7 cellular contexts compared by ENCODE assay signal in genomic region chr14:105998597-105998996, GRCh38.
DNase-seq lines count a peak whose midpoint lies in the region; ATAC-seq and TF ChIP-seq lines count a peak whose summit lies in the region.
"Not testable (repeated sequence)": the region's sequence is repeated elsewhere in the genome, so short reads cannot be mapped to it uniquely, and the experiment has no call there.

No MANE protein-coding gene starts in this region.

- H3K9ac ChIP-seq in HUES48 (ENCODE audit: low read depth, low read length), result not testable (repeated sequence)

- POLR2A ChIA-PET in CD4-positive, alpha-beta memory T cell (lab: Charles Lee; ENCODE audit: partially characterized antibody), result not testable (repeated sequence)

- peak overlapping the region in 6 of 7 donors; percentile 52 to 88 (median 76) for H3K27ac Mint-ChIP-seq in CD4-positive, alpha-beta memory T cell
- H3K27ac Mint-ChIP-seq in T-helper 2 cell treated with Interferon-gamma antibody and Interleukin-4, amounts not matched to agents 5 μg/mL and 100 μg/mL, for 36 hours, result peak overlapping the region; percentile 76
- peak overlapping the region; percentile 73 for H3K27ac Mint-ChIP-seq in activated CD8-positive, alpha-beta memory T cell treated with anti-CD3 and anti-CD28 coated beads, Interleukin-2, amount 10 ng/mL, durations not matched to agents 7 days and 5 days
- H3K27ac Mint-ChIP-seq in activated naive CD4-positive, alpha-beta T cell treated with anti-CD3 and anti-CD28 coated beads, Interleukin-2, amount 50 U/mL, for 24 hours, result peak overlapping the region; percentile 76
- peak overlapping the region; percentile 76 for H3K27ac Mint-ChIP-seq in dendritic cell treated with granulocyte-macrophage colony-stimulating factor and Interleukin-4, amounts not matched to agents 40 ng/mL and 50 ng/mL, for 4 days

- ATAC-seq in activated CD8-positive, alpha-beta memory T cell treated with anti-CD3 and anti-CD28 coated beads, Interleukin-2, amount 10 ng/mL, durations not matched to agents 7 days and 5 days, result not testable (repeated sequence)

- not testable (repeated sequence) for H3K79me2 ChIP-seq in osteoblast (ENCODE audit: insufficient read depth, low read length)

- peaks cover 26 to 50% (median 35%) of the 10 kb centered on the region in 4 donors for H3K4me1 Mint-ChIP-seq in CD4-positive, alpha-beta memory T cell
- H3K4me1 Mint-ChIP-seq in T-helper 2 cell treated with Interferon-gamma antibody and Interleukin-4, amounts not matched to agents 5 μg/mL and 100 μg/mL, for 36 hours (ENCODE audit: low read depth), result peaks cover 33% of the 10 kb centered on the region
- peaks cover 52% of the 10 kb centered on the region for H3K4me1 Mint-ChIP-seq in activated CD8-positive, alpha-beta memory T cell treated with anti-CD3 and anti-CD28 coated beads, Interleukin-2, amount 10 ng/mL, durations not matched to agents 7 days and 5 days
- peaks cover 55% of the 10 kb centered on the region for H3K4me1 Mint-ChIP-seq in activated naive CD4-positive, alpha-beta T cell treated with anti-CD3 and anti-CD28 coated beads, Interleukin-2, amount 50 U/mL, for 24 hours
- H3K4me1 Mint-ChIP-seq in dendritic cell treated with granulocyte-macrophage colony-stimulating factor and Interleukin-4, amounts not matched to agents 40 ng/mL and 50 ng/mL, for 4 days (ENCODE audit: low read depth), result peaks cover 13% of the 10 kb centered on the region

- peaks cover 36% of the 10 kb centered on the region for H3K4me1 ChIP-seq in CD4-positive, alpha-beta memory T cell (ENCODE audit: insufficient read depth, low read length)
- H3K4me1 ChIP-seq in HUES48 (ENCODE audit: control insufficient read depth, insufficient read depth, low read length); osteoblast (ENCODE audit: insufficient read depth, low read length): not testable (repeated sequence)

- DNase-seq in CD4-positive, alpha-beta memory T cell; T-helper 2 cell treated with Interferon-gamma antibody and Interleukin-4, amounts not matched to agents 5 μg/mL and 100 μg/mL, for 36 hours (ENCODE audit: low spot score); activated CD8-positive, alpha-beta memory T cell treated with anti-CD3 and anti-CD28 coated beads, Interleukin-2, amount 10 ng/mL, durations not matched to agents 7 days and 5 days; osteoblast (ENCODE audit: insufficient read length, low spot score, missing footprints): not testable (repeated sequence)

- CTCF ChIA-PET in CD4-positive, alpha-beta memory T cell (lab: Charles Lee; ENCODE audit: partially characterized antibody), result not testable (repeated sequence)
- CTCF ChIA-PET in activated CD8-positive, alpha-beta memory T cell treated with anti-CD3 and anti-CD28 coated beads, Interleukin-2, amount 10 ng/mL, durations not matched to agents 7 days and 5 days (lab: Charles Lee), result interaction anchor here (0.6 to 0.8 kb wide), 6 partner anchors 10 to 38 kb away, joined by 3 to 19 read pairs (median 5); no protein-coding TSS in a partner anchor

- H3K27me3 ChIP-seq in CD4-positive, alpha-beta memory T cell (ENCODE audit: insufficient read depth, low read length); HUES48 (ENCODE audit: control insufficient read depth, insufficient read depth, low read length); osteoblast (ENCODE audit: insufficient read depth, low read length): not testable (repeated sequence)

- not testable (repeated sequence) for H3K4me3 ChIP-seq in CD4-positive, alpha-beta memory T cell (ENCODE audit: low read length in 2 of 2); osteoblast (ENCODE audit: insufficient read depth, low read length)
- H3K4me3 ChIP-seq in HUES48 (ENCODE audit: low read depth, low read length), result peak overlapping the region; percentile 27; the same call in 1 of the 2 replicates

- not testable (repeated sequence) for H3K9me3 ChIP-seq in CD4-positive, alpha-beta memory T cell (ENCODE audit: control insufficient read depth in 1 of 2, low read length in 2 of 2); osteoblast (ENCODE audit: low read depth, low read length)
- H3K9me3 ChIP-seq in HUES48 (ENCODE audit: control insufficient read depth, insufficient read depth, low read length), result peaks cover 72% of the 10 kb centered on the region

- H3K9me3 Mint-ChIP-seq in CD4-positive, alpha-beta memory T cell; T-helper 2 cell treated with Interferon-gamma antibody and Interleukin-4, amounts not matched to agents 5 μg/mL and 100 μg/mL, for 36 hours; activated CD8-positive, alpha-beta memory T cell treated with anti-CD3 and anti-CD28 coated beads, Interleukin-2, amount 10 ng/mL, durations not matched to agents 7 days and 5 days (ENCODE audit: low read depth); activated naive CD4-positive, alpha-beta T cell treated with anti-CD3 and anti-CD28 coated beads, Interleukin-2, amount 50 U/mL, for 24 hours; dendritic cell treated with granulocyte-macrophage colony-stimulating factor and Interleukin-4, amounts not matched to agents 40 ng/mL and 50 ng/mL, for 4 days: not testable (repeated sequence)

- TF ChIP-seq CTCF in osteoblast (IDR thresholded peaks at IDR 0.05; ENCODE audit: extremely low read depth, low read depth, low read length), result not testable (repeated sequence)

- H3K4me3 Mint-ChIP-seq in CD4-positive, alpha-beta memory T cell, result peak overlapping the region; percentile 4 to 73 (median 47)
- peak overlapping the region; percentile 33 for H3K4me3 Mint-ChIP-seq in T-helper 2 cell treated with Interferon-gamma antibody and Interleukin-4, amounts not matched to agents 5 μg/mL and 100 μg/mL, for 36 hours
- peak overlapping the region; percentile 63 for H3K4me3 Mint-ChIP-seq in activated CD8-positive, alpha-beta memory T cell treated with anti-CD3 and anti-CD28 coated beads, Interleukin-2, amount 10 ng/mL, durations not matched to agents 7 days and 5 days
- H3K4me3 Mint-ChIP-seq in activated naive CD4-positive, alpha-beta T cell treated with anti-CD3 and anti-CD28 coated beads, Interleukin-2, amount 50 U/mL, for 24 hours, result peak overlapping the region; percentile 1
- H3K4me3 Mint-ChIP-seq in dendritic cell treated with granulocyte-macrophage colony-stimulating factor and Interleukin-4, amounts not matched to agents 40 ng/mL and 50 ng/mL, for 4 days, result peak overlapping the region; percentile 40

- intact Hi-C loops in CD4-positive, alpha-beta memory T cell (cut with micrococcal nuclease); dendritic cell treated with granulocyte-macrophage colony-stimulating factor and Interleukin-4, amounts not matched to agents 40 ng/mL and 50 ng/mL, for 4 days (cut with micrococcal nuclease): not testable (repeated sequence)

- H3K27ac ChIP-seq in CD4-positive, alpha-beta memory T cell (ENCODE audit: low read depth, low read length); HUES48 (ENCODE audit: low read depth, low read length); osteoblast (ENCODE audit: low read depth, low read length): not testable (repeated sequence)

- H3K4me2 ChIP-seq in osteoblast (ENCODE audit: insufficient read depth, low read length), result not testable (repeated sequence)

- not testable (repeated sequence) for H3K36me3 Mint-ChIP-seq in CD4-positive, alpha-beta memory T cell; T-helper 2 cell treated with Interferon-gamma antibody and Interleukin-4, amounts not matched to agents 5 μg/mL and 100 μg/mL, for 36 hours (ENCODE audit: low read depth); activated CD8-positive, alpha-beta memory T cell treated with anti-CD3 and anti-CD28 coated beads, Interleukin-2, amount 10 ng/mL, durations not matched to agents 7 days and 5 days; activated naive CD4-positive, alpha-beta T cell treated with anti-CD3 and anti-CD28 coated beads, Interleukin-2, amount 50 U/mL, for 24 hours; dendritic cell treated with granulocyte-macrophage colony-stimulating factor and Interleukin-4, amounts not matched to agents 40 ng/mL and 50 ng/mL, for 4 days (ENCODE audit: low read depth)

- H3K27me3 Mint-ChIP-seq in CD4-positive, alpha-beta memory T cell; T-helper 2 cell treated with Interferon-gamma antibody and Interleukin-4, amounts not matched to agents 5 μg/mL and 100 μg/mL, for 36 hours (ENCODE audit: low read depth); activated CD8-positive, alpha-beta memory T cell treated with anti-CD3 and anti-CD28 coated beads, Interleukin-2, amount 10 ng/mL, durations not matched to agents 7 days and 5 days; activated naive CD4-positive, alpha-beta T cell treated with anti-CD3 and anti-CD28 coated beads, Interleukin-2, amount 50 U/mL, for 24 hours; dendritic cell treated with granulocyte-macrophage colony-stimulating factor and Interleukin-4, amounts not matched to agents 40 ng/mL and 50 ng/mL, for 4 days: not testable (repeated sequence)

- peak overlapping the region; percentile 76 for H2AFZ ChIP-seq in osteoblast (ENCODE audit: low read length)

- not testable (repeated sequence) for H4K20me1 ChIP-seq in osteoblast (ENCODE audit: insufficient read depth, low read length)

- not testable (repeated sequence) for H3K36me3 ChIP-seq in CD4-positive, alpha-beta memory T cell (ENCODE audit: insufficient read depth, low read length); HUES48 (ENCODE audit: control insufficient read depth, insufficient read depth, low read length); osteoblast (ENCODE audit: insufficient read depth, low read length)

Comparison
In these comparisons a context has a peak if more than half of its experiments do, and no peak if none do; other contexts are left out.
1. H3K4me3 Mint-ChIP-seq: peak in every context shown above with its lines; median percentile 63 in activated CD8-positive, alpha-beta memory T cell treated with anti-CD3 and anti-CD28 coated beads, Interleukin-2, amount 10 ng/mL, durations not matched to agents 7 days and 5 days; 47 in CD4-positive, alpha-beta memory T cell; 40 in dendritic cell treated with granulocyte-macrophage colony-stimulating factor and Interleukin-4, amounts not matched to agents 40 ng/mL and 50 ng/mL, for 4 days; 33 in T-helper 2 cell treated with Interferon-gamma antibody and Interleukin-4, amounts not matched to agents 5 μg/mL and 100 μg/mL, for 36 hours; 1 in activated naive CD4-positive, alpha-beta T cell treated with anti-CD3 and anti-CD28 coated beads, Interleukin-2, amount 50 U/mL, for 24 hours.